1 cellular context compared by ENCODE assay signal in genomic region chr6:6925391-6926164, GRCh38.
TF ChIP-seq lines count a peak whose summit lies in the region.

No MANE protein-coding gene starts in this region.

TF ChIP-seq in IMR-90, 13 proteins besides CTCF, POLR2A, EP300 and RAD21:
- TF ChIP-seq NFE2L2 (IDR thresholded peaks at IDR 0.05; ENCODE audit: low read depth, low read length) (no peak), CHD1 (IDR thresholded peaks at IDR 0.05; ENCODE audit: low read depth, low read length) (no peak), RCOR1 (IDR thresholded peaks at IDR 0.05; ENCODE audit: insufficient replicate concordance, low read length) (no peak), RFX5 (IDR thresholded peaks at IDR 0.05; ENCODE audit: low read depth, low read length) (no peak), SMC3 (IDR thresholded peaks at IDR 0.05; ENCODE audit: low read depth, low read length) (no peak), FOS (IDR thresholded peaks at IDR 0.05; ENCODE audit: low read depth, low read length) (no peak), MXI1 (IDR thresholded peaks at IDR 0.05; ENCODE audit: borderline replicate concordance, low read depth, low read length) (no peak), MAFK (IDR thresholded peaks at IDR 0.05; ENCODE audit: low read depth, low read length) (no peak), CEBPB (IDR thresholded peaks at IDR 0.05; ENCODE audit: low read depth, low read length) (no peak), USF2 (IDR thresholded peaks at IDR 0.05; ENCODE audit: low read depth, low read length) (no peak), BHLHE40 (IDR thresholded peaks at IDR 0.05; ENCODE audit: low read depth, low read length) (no peak), MAZ (IDR thresholded peaks at IDR 0.05; ENCODE audit: borderline replicate concordance, low read depth, low read length) (no peak)
- TF ChIP-seq, protein P1, sequence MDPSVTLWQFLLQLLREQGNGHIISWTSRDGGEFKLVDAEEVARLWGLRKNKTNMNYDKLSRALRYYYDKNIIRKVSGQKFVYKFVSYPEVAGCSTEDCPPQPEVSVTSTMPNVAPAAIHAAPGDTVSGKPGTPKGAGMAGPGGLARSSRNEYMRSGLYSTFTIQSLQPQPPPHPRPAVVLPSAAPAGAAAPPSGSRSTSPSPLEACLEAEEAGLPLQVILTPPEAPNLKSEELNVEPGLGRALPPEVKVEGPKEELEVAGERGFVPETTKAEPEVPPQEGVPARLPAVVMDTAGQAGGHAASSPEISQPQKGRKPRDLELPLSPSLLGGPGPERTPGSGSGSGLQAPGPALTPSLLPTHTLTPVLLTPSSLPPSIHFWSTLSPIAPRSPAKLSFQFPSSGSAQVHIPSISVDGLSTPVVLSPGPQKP (IDR thresholded peaks at IDR 0.05; ENCODE audit: borderline replicate concordance, low read depth, low read length): no peak
